ENCODE assay signal across 10 cellular contexts in the genomic region with DNA sequence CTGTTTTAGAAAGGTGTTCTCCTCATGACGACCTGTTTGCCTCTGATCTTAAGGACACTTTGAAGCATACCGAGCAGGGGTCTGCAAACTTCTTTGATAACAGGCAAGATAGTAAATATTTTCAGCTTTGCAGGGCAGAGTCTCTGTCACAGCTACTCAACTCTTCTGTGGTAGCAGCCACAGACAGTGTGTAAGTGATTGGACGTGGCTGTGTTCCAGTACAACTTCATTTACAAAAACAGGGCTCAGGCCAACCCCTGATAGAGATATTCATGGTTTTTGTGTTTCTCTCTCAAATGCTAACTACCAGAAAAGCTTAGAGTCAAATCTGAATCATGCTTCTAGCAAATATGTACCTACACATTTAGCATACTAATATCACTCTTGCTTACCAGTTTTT. TPM values are rescaled to one million over a fixed set of nuclear protein-coding genes. Genes with fewer than 3 reads are reported as not detected.
DNase-seq lines count a peak whose midpoint lies in the region; ATAC-seq and FAIRE-seq lines count a peak whose summit lies in the region.
"Had no signal": no experiment of that assay in that cellular context is flagged by ENCODE, and none has a peak within 500 bp of the region (broad histone marks: within the 10 kb centered on the region; RNA-seq: fewer than 3 reads in every experiment).

No MANE protein-coding gene starts in this region.

- H2BK120ac ChIP-seq in neuronal stem cell (ENCODE audit: low read depth, low read length) = no peak overlapping the region

- H3K4ac ChIP-seq in neuronal stem cell (ENCODE audit: low read length) = no peak overlapping the region

- FAIRE-seq in small intestine (lab: Jason Lieb, UNC) = no peak
- FAIRE-seq: TTC549 had no signal

- no peak overlapping the region for H2AK5ac ChIP-seq in neuronal stem cell (ENCODE audit: low read depth, low read length)

- H3K9ac ChIP-seq in neuronal stem cell (ENCODE audit: low read depth, low read length, poor library complexity) = no peak overlapping the region

- H4K8ac ChIP-seq in neuronal stem cell (ENCODE audit: low read depth, low read length) = no peak overlapping the region

- H2BK5ac ChIP-seq in neuronal stem cell (ENCODE audit: low read length) = no peak overlapping the region

- H3K79me1 ChIP-seq in neuronal stem cell (ENCODE audit: low read depth, low read length) = no peaks in the 10 kb centered on the region

- H3K9me3 ChIP-seq in mesodermal cell (ENCODE audit: control insufficient read depth, low read length) (no peaks in the 10 kb centered on the region), neuronal stem cell (replicated peaks in 1 of 2; ENCODE audit: control insufficient read depth in 2 of 2, insufficient read depth in 1 of 2, low read depth in 1 of 2, low read length in 2 of 2) (peaks cover 0 to 2% of the 10 kb centered on the region in 2 donors), small intestine (ENCODE audit: control insufficient read depth, low read depth) (no peaks in the 10 kb centered on the region)
- H3K9me3 ChIP-seq: psoas muscle had no signal

- H3K4me1 Mint-ChIP-seq in activated naive CD8-positive, alpha-beta T cell treated with anti-CD3 and anti-CD28 coated beads for 36 hours = peaks cover 95% of the 10 kb centered on the region

- H3K14ac ChIP-seq in neuronal stem cell (ENCODE audit: low read length) = no peak overlapping the region

- H2AFZ ChIP-seq in neuronal stem cell (ENCODE audit: low read length) = no peak overlapping the region

- no peaks in the 10 kb centered on the region for H3K27me3 Mint-ChIP-seq in activated naive CD8-positive, alpha-beta T cell treated with anti-CD3 and anti-CD28 coated beads for 36 hours

- no peak overlapping the region for H3K4me2 ChIP-seq in neuronal stem cell (ENCODE audit: insufficient read depth, low read length, poor library complexity, severe bottlenecking)

- no peak overlapping the region for H3K23ac ChIP-seq in neuronal stem cell (ENCODE audit: low read depth, low read length, poor library complexity)

- H3K4me3 Mint-ChIP-seq in activated naive CD8-positive, alpha-beta T cell treated with anti-CD3 and anti-CD28 coated beads for 36 hours = peak overlapping the region; percentile 23

- H3K9me3 Mint-ChIP-seq in activated naive CD8-positive, alpha-beta T cell treated with anti-CD3 and anti-CD28 coated beads for 36 hours = no peaks in the 10 kb centered on the region

- no peak overlapping the region for H3K18ac ChIP-seq in neuronal stem cell (ENCODE audit: low read length)

- H3K36me3 ChIP-seq in mesodermal cell (ENCODE audit: control insufficient read depth, insufficient read depth, low read length) (peaks cover 74% of the 10 kb centered on the region), neuronal stem cell (replicated peaks in 1 of 2; ENCODE audit: control insufficient read depth in 2 of 2, insufficient read depth in 2 of 2, low read length in 2 of 2) (peaks cover 1 to 84% of the 10 kb centered on the region in 2 donors), small intestine (ENCODE audit: control insufficient read depth in 2 of 2, insufficient read depth in 2 of 2, low read length in 2 of 2) (peaks cover 3 to 5% of the 10 kb centered on the region in 2 donors)

- 69 to 72% methylated on average over 2 to 3 of the region's 3 CpGs for WGBS in mesodermal cell (ENCODE audit: insufficient coverage in 2 of 2), 2 experiments
- WGBS in neuronal stem cell (ENCODE audit: extremely low coverage in 2 of 2, insufficient read length in 2 of 2, insufficient replicate concordance in 1 of 2), 2 donors = no CpG with 5 or more reads among the region's 3 CpGs
- WGBS in small intestine, 3 donors = 35 to 68% (median 54%) methylated on average over 3 of the region's 3 CpGs

- H3K27ac ChIP-seq in mesodermal cell (ENCODE audit: low read depth, low read length, severe bottlenecking) (peak overlapping the region; percentile 99), neuronal stem cell (replicated peaks; ENCODE audit: low read length) (no peak overlapping the region), small intestine (ENCODE audit: low read depth in 1 of 2, low read length in 1 of 2) (peak overlapping the region in 1 of 2 donors; percentile 76)

- H3K4me1 ChIP-seq in mesodermal cell (ENCODE audit: control insufficient read depth, insufficient read depth, low read length, poor library complexity, severe bottlenecking) = peaks cover 48% of the 10 kb centered on the region
- peaks cover 10 to 24% of the 10 kb centered on the region in 2 donors for H3K4me1 ChIP-seq in neuronal stem cell (ENCODE audit: control insufficient read depth in 2 of 2, insufficient read depth in 1 of 2, low read depth in 1 of 2, low read length in 2 of 2)
- H3K4me1 ChIP-seq in small intestine (ENCODE audit: control insufficient read depth in 2 of 2, insufficient read depth in 1 of 2, low read depth in 1 of 2, low read length in 1 of 2) = peaks cover 0 to 41% of the 10 kb centered on the region in 2 donors

- peak overlapping the region; percentile 94 for H3K27ac Mint-ChIP-seq in activated naive CD8-positive, alpha-beta T cell treated with anti-CD3 and anti-CD28 coated beads for 36 hours

- DNase-seq in activated naive CD8-positive, alpha-beta T cell treated with anti-CD3 and anti-CD28 coated beads for 36 hours = no peak
- DNase-seq in kidney tubule cell (ENCODE audit: low spot score) = no peak
- DNase-seq in neuronal stem cell (ENCODE audit: low spot score) = no peak
- no peak for DNase-seq in GM03348 (ENCODE audit: low spot score)
- no peak for DNase-seq in small intestine
- DNase-seq: psoas muscle had no signal

- H2BK12ac ChIP-seq in neuronal stem cell (ENCODE audit: low read length) = no peak overlapping the region

- peak; percentile 26 for ATAC-seq in GM19452 (IDR thresholded peaks at IDR 0.05; ENCODE audit: unreplicated experiment)
- peak; percentile 10 for ATAC-seq in HG03139 (IDR thresholded peaks at IDR 0.05; ENCODE audit: unreplicated experiment)

- no peak overlapping the region for H2BK15ac ChIP-seq in neuronal stem cell (ENCODE audit: low read length)

- peaks cover 90% of the 10 kb centered on the region for H3K36me3 Mint-ChIP-seq in activated naive CD8-positive, alpha-beta T cell treated with anti-CD3 and anti-CD28 coated beads for 36 hours

- H3K27me3 ChIP-seq in neuronal stem cell (ENCODE audit: control insufficient read depth in 3 of 3, insufficient read depth in 3 of 3, low read depth in 1 of 3, low read length in 3 of 3) (no peaks in the 10 kb centered on the region), small intestine (ENCODE audit: control insufficient read depth in 2 of 2, insufficient read depth in 2 of 2, low read length in 2 of 2) (no peaks in the 10 kb centered on the region)

- H3K4me3 ChIP-seq in mesodermal cell (ENCODE audit: extremely low read depth, insufficient read depth, low read length, poor library complexity, severe bottlenecking) (no peak overlapping the region), neuronal stem cell (ENCODE audit: low read length in 2 of 2) (no peak overlapping the region), small intestine (ENCODE audit: low read depth in 1 of 2, low read length in 2 of 2) (no peak overlapping the region)

- H4K91ac ChIP-seq in neuronal stem cell (ENCODE audit: low read depth, low read length, poor library complexity) = no peak overlapping the region

RNA-seq across cellular contexts. Expression of gene TGFBR2, which starts 51.5 kb away (rescaled TPM):
- total RNA-seq in activated naive CD8-positive, alpha-beta T cell treated with anti-CD3 and anti-CD28 coated beads for 36 hours = 10 to 100 TPM; 64.1 to 65.1 TPM
- polyA plus RNA-seq in mesodermal cell (2013, experiment 1 of 2) = 19.4 TPM
- 18.8 TPM for polyA plus RNA-seq in mesodermal cell (2013, experiment 2 of 2)
- polyA plus RNA-seq in neuronal stem cell (2013, experiment 1 of 2) = 2.2 TPM
- polyA plus RNA-seq in neuronal stem cell (2013, experiment 2 of 2) = 2.1 TPM
- polyA plus RNA-seq in small intestine = 10 to 100 TPM in 2 of 3 donors, 1 to 10 TPM in 1; 6.0 to 77.5 (median 13.5) TPM
